Comparison of ENCODE assay signal across 1 cellular context in the genomic region with DNA sequence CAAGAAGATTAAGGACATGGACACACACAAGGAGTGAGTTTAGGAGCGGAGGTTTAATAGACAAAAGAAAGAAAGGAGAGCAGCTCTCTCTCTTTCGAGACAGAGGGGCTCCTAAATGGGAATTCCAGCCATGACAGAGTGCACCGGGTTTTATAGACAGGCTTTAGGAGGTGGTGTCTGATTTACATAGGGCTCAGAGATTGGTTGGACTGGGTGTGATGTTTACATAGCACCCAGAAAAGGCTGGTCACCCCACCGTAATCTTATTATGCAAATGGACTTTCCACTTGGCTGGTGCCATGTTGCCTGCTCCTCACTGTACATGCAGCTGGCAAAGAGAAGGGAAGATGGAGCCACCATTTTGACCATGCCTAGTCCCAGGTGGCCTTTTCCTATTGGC.
A peak's percentile ranks its signal among the peaks of the same experiment; 100 is the strongest.
TF ChIP-seq lines count a peak whose summit lies in the region.

No MANE protein-coding gene starts in this region.

TF ChIP-seq in K562, 482 proteins besides CTCF, POLR2A, EP300 and RAD21 (continued from another document):
- TF ChIP-seq RERE (CRISPR knock-in tag; IDR thresholded peaks at IDR 0.05; ENCODE audit: borderline replicate concordance) (no peak), BRD9 (IDR thresholded peaks at IDR 0.05; ENCODE audit: low read depth, partially characterized antibody) (no peak), SREBF1 (IDR thresholded peaks at IDR 0.05; ENCODE audit: borderline replicate concordance, low read depth, low read length) (peak; percentile 87; the same call in 1 of the 2 replicates), MITF (IDR thresholded peaks at IDR 0.05) (no peak), STAT5B (CRISPR knock-in tag; IDR thresholded peaks at IDR 0.05) (no peak), ZFPM2 (CRISPR knock-in tag; IDR thresholded peaks at IDR 0.05) (no peak), TARDBP (IDR thresholded peaks at IDR 0.05) (no peak), NCOA4 (IDR thresholded peaks at IDR 0.05; ENCODE audit: partially characterized antibody) (no peak), SMC3 (conservative IDR thresholded peaks at IDR 0.05; ENCODE audit: insufficient read depth, low read depth, low read length) (no peak), MTA3 (IDR thresholded peaks at IDR 0.05; ENCODE audit: borderline replicate concordance) (peak; percentile 56; the same call in 1 of the 2 replicates), ZNF766 (CRISPR knock-in tag; conservative IDR thresholded peaks at IDR 0.05) (0 out of 2 replicates have a peak, but pooled peaks have one; percentile 40), LARP7 (IDR thresholded peaks at IDR 0.05) (no peak), ZNF263 (CRISPR knock-in tag; IDR thresholded peaks at IDR 0.05; ENCODE audit: borderline replicate concordance) (no peak), NFIX (CRISPR knock-in tag; IDR thresholded peaks at IDR 0.05; ENCODE audit: low read depth) (no peak), CBFA2T3 (IDR thresholded peaks at IDR 0.05) (no peak), ZNF639 (CRISPR knock-in tag; conservative IDR thresholded peaks at IDR 0.05 in 1 of 2, IDR thresholded peaks at IDR 0.05 in 1 of 2) (0 out of 4 replicates have a peak, but pooled peaks of 1 of the 2 experiments have one; percentile 20), TBP (optimal IDR thresholded peaks at IDR 0.05; ENCODE audit: low read depth, low read length) (peak; percentile 57), MCM7 (IDR thresholded peaks at IDR 0.05) (no peak), NELFE (IDR thresholded peaks at IDR 0.05; ENCODE audit: insufficient read depth, insufficient read length) (no peak), ZNF764 (CRISPR knock-in tag; IDR thresholded peaks at IDR 0.05; ENCODE audit: low read depth) (no peak), ZKSCAN8 (CRISPR knock-in tag; IDR thresholded peaks at IDR 0.05) (no peak), NR2C2 (CRISPR knock-in tag; IDR thresholded peaks at IDR 0.05) (no peak), NR2C2 (tag; IDR thresholded peaks at IDR 0.05) (no peak), TCF7L2 (IDR thresholded peaks at IDR 0.05; ENCODE audit: low read depth, low read length) (no peak), CHD7 (IDR thresholded peaks at IDR 0.05; ENCODE audit: low read depth, low read length) (no peak), ZSCAN32 (CRISPR knock-in tag; IDR thresholded peaks at IDR 0.05) (no peak), FOXA3 (CRISPR knock-in tag; conservative IDR thresholded peaks at IDR 0.05 in 1 of 2, IDR thresholded peaks at IDR 0.05 in 1 of 2) (peak in 1 of 2 experiments; percentile 75; a peak in 2 of 4 replicates), MCM3 (IDR thresholded peaks at IDR 0.05) (no peak), KAT8 (IDR thresholded peaks at IDR 0.05; ENCODE audit: low read depth) (no peak), ZNF445 (CRISPR knock-in tag; IDR thresholded peaks at IDR 0.05; ENCODE audit: low read depth) (no peak), L3MBTL2 (IDR thresholded peaks at IDR 0.05) (no peak), CBX2 (IDR thresholded peaks at IDR 0.05; ENCODE audit: insufficient read depth, low read length, poor library complexity, severe bottlenecking) (no peak), ZBTB26 (CRISPR knock-in tag; IDR thresholded peaks at IDR 0.05) (no peak), ZNF212 (CRISPR knock-in tag; IDR thresholded peaks at IDR 0.05) (no peak)
- TF ChIP-seq, protein P1, sequence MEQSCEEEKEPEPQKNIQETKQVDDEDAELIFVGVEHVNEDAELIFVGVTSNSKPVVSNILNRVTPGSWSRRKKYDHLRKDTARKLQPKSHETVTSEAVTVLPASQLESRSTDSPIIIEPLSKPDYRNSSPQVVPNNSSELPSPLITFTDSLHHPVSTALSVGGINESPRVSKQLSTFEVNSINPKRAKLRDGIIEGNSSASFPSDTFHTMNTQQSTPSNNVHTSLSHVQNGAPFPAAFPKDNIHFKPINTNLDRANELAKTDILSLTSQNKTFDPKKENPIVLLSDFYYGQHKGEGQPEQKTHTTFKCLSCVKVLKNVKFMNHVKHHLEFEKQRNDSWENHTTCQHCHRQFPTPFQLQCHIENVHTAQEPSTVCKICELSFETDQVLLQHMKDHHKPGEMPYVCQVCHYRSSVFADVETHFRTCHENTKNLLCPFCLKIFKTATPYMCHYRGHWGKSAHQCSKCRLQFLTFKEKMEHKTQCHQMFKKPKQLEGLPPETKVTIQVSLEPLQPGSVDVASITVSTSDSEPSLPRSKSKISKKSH (CRISPR knock-in tag; IDR thresholded peaks at IDR 0.05), result no peak
